ENCODE assay signal across 8 cellular contexts in the genomic region with DNA sequence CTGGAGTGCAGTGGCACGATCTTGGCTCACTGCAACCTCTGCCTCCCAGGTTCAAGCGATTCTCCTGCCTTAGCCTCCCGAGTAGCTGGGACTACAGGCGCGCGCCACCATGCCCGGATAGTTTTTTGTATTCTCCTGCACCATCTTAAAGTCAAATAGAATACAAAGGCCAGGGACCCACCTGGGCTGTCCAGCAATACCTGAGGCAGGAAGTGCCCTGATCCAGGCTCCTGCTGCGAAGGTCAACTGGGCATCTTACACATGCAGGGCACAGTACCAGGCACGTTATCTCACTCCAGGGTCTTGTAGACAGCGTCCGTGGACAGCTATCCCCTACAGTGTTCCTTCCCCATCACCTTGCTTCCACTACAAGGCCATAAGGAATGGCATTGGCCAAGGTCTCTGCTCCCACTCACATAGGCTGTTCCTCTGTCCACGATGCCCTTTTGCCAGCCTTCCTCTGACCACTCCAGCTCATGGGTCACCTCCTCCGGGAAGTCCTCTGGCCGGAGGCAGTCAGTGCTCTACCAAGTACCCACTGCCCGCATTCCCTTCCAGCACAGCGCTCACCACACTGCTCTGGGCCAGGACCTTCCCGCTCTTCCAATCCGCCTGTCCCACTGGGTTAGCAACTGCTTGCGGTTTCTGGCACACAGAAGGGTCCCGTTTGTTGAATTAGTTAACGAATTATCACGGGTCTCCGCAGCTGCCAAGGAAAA. TPM values are rescaled to one million over a fixed set of nuclear protein-coding genes. Genes with fewer than 3 reads are reported as not detected.
DNase-seq lines count a peak whose midpoint lies in the region; ATAC-seq and TF ChIP-seq lines count a peak whose summit lies in the region.

No MANE protein-coding gene starts in this region.

- H3K9me3 ChIP-seq in HUES48 (ENCODE audit: control insufficient read depth, insufficient read depth, low read length): no peaks in the 10 kb centered on the region
- no peaks in the 10 kb centered on the region for H3K9me3 ChIP-seq in ascending aorta

- no peak for TF ChIP-seq CTCF in ascending aorta (IDR thresholded peaks at IDR 0.05)

- H3K4me1 ChIP-seq in HUES48 (ENCODE audit: control insufficient read depth, insufficient read depth, low read length) (peaks cover 6% of the 10 kb centered on the region; the same call in 1 of the 2 replicates), ascending aorta (peaks cover 26 to 50% of the 10 kb centered on the region in 2 donors)

- H3K4me3 ChIP-seq in HUES48 (ENCODE audit: low read depth, low read length) (peak overlapping the region; percentile 68), ascending aorta (peak overlapping the region; percentile 61 to 83)

- peaks cover 3 to 7% (median 6%) of the 10 kb centered on the region in 3 donors for H3K27me3 Mint-ChIP-seq in immature natural killer cell (ENCODE audit: low read depth in 3 of 3)
- peaks cover 27% of the 10 kb centered on the region for H3K27me3 Mint-ChIP-seq in stimulated activated memory B cell treated with anti-CD40 and anti-IgM and Interleukin-4, amounts not matched to agents 10 μg/mL and 1 μg/mL and 100 μg/mL, for 72 hours

- no peak overlapping the region for H3K27ac ChIP-seq in HUES48 (ENCODE audit: low read depth, low read length)
- H3K27ac ChIP-seq in ascending aorta: peak overlapping the region; percentile 84 to 87

- H3K4me3 Mint-ChIP-seq in immature natural killer cell: peak overlapping the region; percentile 33 to 69 (median 61)
- H3K4me3 Mint-ChIP-seq in stimulated activated memory B cell treated with anti-CD40 and anti-IgM and Interleukin-4, amounts not matched to agents 10 μg/mL and 1 μg/mL and 100 μg/mL, for 72 hours: peak overlapping the region; percentile 38

- peaks cover 14 to 22% of the 10 kb centered on the region in 2 donors for H3K4me1 Mint-ChIP-seq in immature natural killer cell
- peaks cover 41% of the 10 kb centered on the region for H3K4me1 Mint-ChIP-seq in stimulated activated memory B cell treated with anti-CD40 and anti-IgM and Interleukin-4, amounts not matched to agents 10 μg/mL and 1 μg/mL and 100 μg/mL, for 72 hours

- ATAC-seq in stimulated activated memory B cell treated with anti-CD40 and anti-IgM and Interleukin-4, amounts not matched to agents 10 μg/mL and 1 μg/mL and 100 μg/mL, for 72 hours: no peak

- H3K36me3 ChIP-seq in HUES48 (ENCODE audit: control insufficient read depth, insufficient read depth, low read length): no peaks in the 10 kb centered on the region
- H3K36me3 ChIP-seq in ascending aorta: no peaks in the 10 kb centered on the region

- no peaks in the 10 kb centered on the region for H3K36me3 Mint-ChIP-seq in immature natural killer cell
- no peaks in the 10 kb centered on the region for H3K36me3 Mint-ChIP-seq in stimulated activated memory B cell treated with anti-CD40 and anti-IgM and Interleukin-4, amounts not matched to agents 10 μg/mL and 1 μg/mL and 100 μg/mL, for 72 hours

- no peaks in the 10 kb centered on the region for H3K9me3 Mint-ChIP-seq in immature natural killer cell
- no peaks in the 10 kb centered on the region for H3K9me3 Mint-ChIP-seq in stimulated activated memory B cell treated with anti-CD40 and anti-IgM and Interleukin-4, amounts not matched to agents 10 μg/mL and 1 μg/mL and 100 μg/mL, for 72 hours

- intact Hi-C loops in ascending aorta (cut with DNase I): loop anchor here (2.0 to 10.0 kb wide), 4 partner anchors 32 to 268 kb away; partner anchors contain the start of gene IRF1

- DNase-seq in ascending aorta (ENCODE audit: low spot score in 2 of 2) (peak in 1 of 2 donors; percentile 65), immature natural killer cell (no peak), NCI-H1694 (lab: John Stamatoyannopoulos, UW) (no peak), cerebellum (ENCODE audit: low spot score) (no peak), NCI-H2029 treated with DMSO at 0.1 percent for 48 hours (lab: John Stamatoyannopoulos, UW) (no peak), NCI-H1092 treated with DMSO at 0.1 percent for 48 hours (lab: John Stamatoyannopoulos, UW) (no peak)

- H3K9ac ChIP-seq in HUES48 (ENCODE audit: low read depth, low read length): no peak overlapping the region

- H3K27ac Mint-ChIP-seq in immature natural killer cell: no peak overlapping the region
- no peak overlapping the region for H3K27ac Mint-ChIP-seq in stimulated activated memory B cell treated with anti-CD40 and anti-IgM and Interleukin-4, amounts not matched to agents 10 μg/mL and 1 μg/mL and 100 μg/mL, for 72 hours

- peaks cover 30% of the 10 kb centered on the region for H3K27me3 ChIP-seq in HUES48 (ENCODE audit: control insufficient read depth, insufficient read depth, low read length)
- H3K27me3 ChIP-seq in ascending aorta: no peaks in the 10 kb centered on the region

RNA-seq across cellular contexts. Expression of gene P4HA2, which starts 1.0 kb away (rescaled TPM):
- 22.6 TPM for total RNA-seq in ascending aorta
- under 1 TPM in 2 of 3 donors, not detected in 1; 0.91 TPM for polyA plus RNA-seq in immature natural killer cell
- 10.1 TPM for total RNA-seq in cerebellum

RNA-seq across cellular contexts. Expression of gene PDLIM4, which starts 30.8 kb away (rescaled TPM):
- 49.1 TPM for total RNA-seq in ascending aorta
- polyA plus RNA-seq in immature natural killer cell: not detected
- total RNA-seq in cerebellum: 4.5 TPM
